17 cellular contexts compared by ENCODE assay signal in genomic region chr6:47132724-47133123, GRCh38.
DNase-seq lines count a peak whose midpoint lies in the region; ATAC-seq and TF ChIP-seq lines count a peak whose summit lies in the region.
"Had no signal": no experiment of that assay in that cellular context is flagged by ENCODE, and none has a peak within 500 bp of the region (broad histone marks: within the 10 kb centered on the region; RNA-seq: fewer than 3 reads in every experiment).

No MANE protein-coding gene starts in this region.

- WGBS in transverse colon (ENCODE audit: low coverage in 1 of 2), 2 donors = 40 to 48% methylated on average over 1 of the region's 1 CpG
- no CpG with 5 or more reads among the region's 1 CpG for WGBS in H9 (ENCODE audit: extremely low coverage, insufficient read length, low lambda C conversion rate)

- DNase-seq in cardiac muscle cell (ENCODE audit: low read depth in 1 of 2, low spot score in 1 of 2) (peak in 1 of 2 donors; percentile 26), right atrium auricular region (ENCODE audit: low spot score) (no peak), NCI-H2081 treated with DMSO at 0.1 percent for 48 hours (lab: John Stamatoyannopoulos, UW) (peak; percentile 56), left cardiac atrium (no peak), transverse colon (no peak), kidney glomerular epithelial cell (lab: John Stamatoyannopoulos, UW) (no peak), H9 (no peak)
- DNase-seq in CD8-positive, alpha-beta memory T cell = no peak
- DNase-seq: activated CD4-positive, CD25-positive, alpha-beta regulatory T cell treated with anti-CD3 and anti-CD28 coated beads, Interleukin-2, amount 50 U/mL, for 72 hours; activated naive CD4-positive, alpha-beta T cell; hypothalamus; KG1; left lung; naive thymus-derived CD4-positive, alpha-beta T cell; psoas muscle; SHP77 treated with DMSO at 0.1 percent for 48 hours; T-helper 2 cell had no signal

- no peak overlapping the region for H3K4me2 ChIP-seq in H9 (ENCODE audit: insufficient read depth, insufficient read length, low read length)

- no peak for TF ChIP-seq POLR2A in transverse colon (IDR thresholded peaks at IDR 0.05)

- H4K5ac ChIP-seq in H9 (ENCODE audit: insufficient read length, low read depth, low read length) = no peak overlapping the region

- H3K4me1 ChIP-seq in cardiac muscle cell (ENCODE audit: low read depth) = peaks cover 38% of the 10 kb centered on the region
- peaks cover 0 to 22% of the 10 kb centered on the region in 2 donors for H3K4me1 ChIP-seq in right atrium auricular region
- peaks cover 17 to 61% (median 31%) of the 10 kb centered on the region in 4 donors for H3K4me1 ChIP-seq in transverse colon
- no peaks in the 10 kb centered on the region for H3K4me1 ChIP-seq in CD8-positive, alpha-beta memory T cell (ENCODE audit: insufficient read depth, low read length)
- peaks cover 3% of the 10 kb centered on the region for H3K4me1 ChIP-seq in H9 (ENCODE audit: insufficient read depth, low read length)

- H3K79me2 ChIP-seq in H9 (ENCODE audit: insufficient read depth, low read length) = no peaks in the 10 kb centered on the region

- H3K9me3 ChIP-seq in cardiac muscle cell (ENCODE audit: low read depth) = no peaks in the 10 kb centered on the region
- no peaks in the 10 kb centered on the region for H3K9me3 ChIP-seq in right atrium auricular region
- H3K9me3 ChIP-seq in transverse colon = no peaks in the 10 kb centered on the region
- no peaks in the 10 kb centered on the region for H3K9me3 ChIP-seq in CD8-positive, alpha-beta memory T cell (ENCODE audit: low read length)
- no peaks in the 10 kb centered on the region for H3K9me3 ChIP-seq in H9 (ENCODE audit: control insufficient read depth, low read depth, low read length)
- H3K9me3 ChIP-seq: left lung, psoas muscle had no signal

- H3K4me3 Mint-ChIP-seq in CD8-positive, alpha-beta memory T cell = no peak overlapping the region
- H3K4me3 Mint-ChIP-seq in H9 = no peak overlapping the region
- H3K4me3 Mint-ChIP-seq: naive thymus-derived CD4-positive, alpha-beta T cell had no signal

- peak; percentile 20 to 64 for ATAC-seq in left cardiac atrium
- ATAC-seq: left lung; naive thymus-derived CD4-positive, alpha-beta T cell; psoas muscle had no signal

- no peaks in the 10 kb centered on the region for H3K36me3 Mint-ChIP-seq in CD8-positive, alpha-beta memory T cell
- H3K36me3 Mint-ChIP-seq in H9 (ENCODE audit: insufficient read depth in 1 of 3, low read depth in 3 of 3) = no peaks in the 10 kb centered on the region
- H3K36me3 Mint-ChIP-seq: naive thymus-derived CD4-positive, alpha-beta T cell had no signal

- H4K8ac ChIP-seq in H9 (replicated peaks; ENCODE audit: insufficient read length, low read depth, low read length) = no peak overlapping the region

- POLR2A ChIA-PET in CD8-positive, alpha-beta memory T cell (lab: Charles Lee) = no interaction called here

- H4K91ac ChIP-seq in H9 (ENCODE audit: insufficient read length, low read depth, low read length) = no peak overlapping the region

- no peak overlapping the region for H3K56ac ChIP-seq in H9 (ENCODE audit: insufficient read length, low read depth, low read length)

- H4K20me1 ChIP-seq in H9 (ENCODE audit: control insufficient read depth, insufficient read depth, insufficient read length) = no peaks in the 10 kb centered on the region

- H3K4me3 ChIP-seq in cardiac muscle cell (no peak overlapping the region), right atrium auricular region (no peak overlapping the region), transverse colon (no peak overlapping the region)
- no peak overlapping the region for H3K4me3 ChIP-seq in CD8-positive, alpha-beta memory T cell (ENCODE audit: low read length)
- H3K4me3 ChIP-seq: left lung, psoas muscle had no signal

- H3K23me2 ChIP-seq in H9 (ENCODE audit: insufficient read length, low read depth, low read length, poor library complexity, severe bottlenecking) = no peaks in the 10 kb centered on the region

- H3K23ac ChIP-seq in H9 (ENCODE audit: insufficient read length, low read depth, low read length) = no peak overlapping the region

- in situ Hi-C loops in transverse colon (cut with MboI; ENCODE audit: low pct_ligation_motif_present in 1 of 4, low pct_unique_long_range_greater_than_20kb in 1 of 4, low sequenced_read_pairs in 3 of 4) = no loop called here

- no peak overlapping the region for H2BK12ac ChIP-seq in H9 (ENCODE audit: insufficient read length, low read depth, low read length)

- H2BK5ac ChIP-seq in H9 (ENCODE audit: insufficient read length, low read length) = no peak overlapping the region

- TF ChIP-seq EP300 in transverse colon (IDR thresholded peaks at IDR 0.05; ENCODE audit: low read depth) = no peak

- H2AK5ac ChIP-seq in H9 (ENCODE audit: insufficient read length, low read length) = no peak overlapping the region

- no peak overlapping the region for H3K27ac Mint-ChIP-seq in CD8-positive, alpha-beta memory T cell
- no peak overlapping the region for H3K27ac Mint-ChIP-seq in H9
- H3K27ac Mint-ChIP-seq: naive thymus-derived CD4-positive, alpha-beta T cell had no signal

- H3K27ac ChIP-seq in cardiac muscle cell (peak overlapping the region; percentile 28), right atrium auricular region (peak overlapping the region in 1 of 2 donors; percentile 67), transverse colon (peak overlapping the region; percentile 41 to 64 (median 60)), H9 (ENCODE audit: insufficient read length, low read depth, low read length) (no peak overlapping the region)
- no peak overlapping the region for H3K27ac ChIP-seq in CD8-positive, alpha-beta memory T cell (ENCODE audit: low read depth, low read length)
- H3K27ac ChIP-seq: left lung, psoas muscle had no signal

- H3K36me3 ChIP-seq in cardiac muscle cell (no peaks in the 10 kb centered on the region), right atrium auricular region (no peaks in the 10 kb centered on the region), transverse colon (no peaks in the 10 kb centered on the region)
- H3K36me3 ChIP-seq in CD8-positive, alpha-beta memory T cell (ENCODE audit: insufficient read depth, low read length) = no peaks in the 10 kb centered on the region
- H3K36me3 ChIP-seq: left lung had no signal

- H3K4ac ChIP-seq in H9 (ENCODE audit: low read depth, low read length) = no peak overlapping the region

- intact Hi-C loops in left cardiac atrium (cut with DNase I) (no loop called here), transverse colon (cut with DNase I; ENCODE audit: low total_unique reads) (loop anchor here (10.0 kb wide), 1 partner anchor 102 kb away; no protein-coding TSS in a partner anchor)

- no peaks in the 10 kb centered on the region for H3K27me3 ChIP-seq in cardiac muscle cell
- H3K27me3 ChIP-seq in right atrium auricular region = no peaks in the 10 kb centered on the region
- H3K27me3 ChIP-seq in transverse colon = no peaks in the 10 kb centered on the region
- H3K27me3 ChIP-seq in CD8-positive, alpha-beta memory T cell (ENCODE audit: insufficient read depth, low read length, poor library complexity, severe bottlenecking) = no peaks in the 10 kb centered on the region
- no peaks in the 10 kb centered on the region for H3K27me3 ChIP-seq in H9 (ENCODE audit: insufficient read depth, low read length)
- H3K27me3 ChIP-seq: left lung had no signal

- H2BK120ac ChIP-seq in H9 (ENCODE audit: low read depth, low read length, poor library complexity, severe bottlenecking) = no peak overlapping the region

- no peak overlapping the region for H3K18ac ChIP-seq in H9 (ENCODE audit: insufficient read length, low read depth, low read length)

- H3K4me1 Mint-ChIP-seq in CD8-positive, alpha-beta memory T cell = no peaks in the 10 kb centered on the region
- peaks cover 40 to 44% of the 10 kb centered on the region in 2 experiments for H3K4me1 Mint-ChIP-seq in H9

- H3T11ph ChIP-seq in H9 (ENCODE audit: low read length) = no peak overlapping the region

- H2AFZ ChIP-seq in H9 (ENCODE audit: low read length) = no peak overlapping the region

- CTCF ChIA-PET in CD8-positive, alpha-beta memory T cell (lab: Charles Lee) = no interaction called here

- no peak overlapping the region for H3K14ac ChIP-seq in H9 (ENCODE audit: insufficient read depth, low read length)

- peaks cover 0 to 3% (median 0%) of the 10 kb centered on the region in 5 donors for H3K9me3 Mint-ChIP-seq in CD8-positive, alpha-beta memory T cell
- H3K9me3 Mint-ChIP-seq in H9 = no peaks in the 10 kb centered on the region

- H2BK15ac ChIP-seq in H9 (ENCODE audit: low read depth, low read length) = no peak overlapping the region

- H3K79me1 ChIP-seq in H9 (ENCODE audit: insufficient read depth, low read depth, low read length, poor library complexity, severe bottlenecking) = no peaks in the 10 kb centered on the region

- H3K9ac ChIP-seq in H9 (ENCODE audit: extremely low read depth, insufficient read length, low read length) = no peak overlapping the region

- TF ChIP-seq CTCF in cardiac muscle cell (IDR thresholded peaks at IDR 0.05; ENCODE audit: low read depth, low read length) (no peak), right atrium auricular region (IDR thresholded peaks at IDR 0.05) (no peak), transverse colon (IDR thresholded peaks at IDR 0.05) (no peak), H9 (conservative IDR thresholded peaks at IDR 0.05) (no peak)

- H3K27me3 Mint-ChIP-seq in CD8-positive, alpha-beta memory T cell = peaks cover 0 to 3% of the 10 kb centered on the region in 2 donors
- H3K27me3 Mint-ChIP-seq in H9 (ENCODE audit: low read depth) = no peaks in the 10 kb centered on the region

- no peak overlapping the region for H2BK20ac ChIP-seq in H9 (ENCODE audit: low read depth, low read length, poor library complexity, severe bottlenecking)

Comparison
In these comparisons a context has a peak if more than half of its experiments do, and no peak if none do; other contexts are left out.
1. H3K27ac ChIP-seq: peak in cardiac muscle cell (single experiment) and transverse colon (4 of 4); none in CD8-positive, alpha-beta memory T cell (single experiment) and H9 (single experiment).